In the genomic region with DNA sequence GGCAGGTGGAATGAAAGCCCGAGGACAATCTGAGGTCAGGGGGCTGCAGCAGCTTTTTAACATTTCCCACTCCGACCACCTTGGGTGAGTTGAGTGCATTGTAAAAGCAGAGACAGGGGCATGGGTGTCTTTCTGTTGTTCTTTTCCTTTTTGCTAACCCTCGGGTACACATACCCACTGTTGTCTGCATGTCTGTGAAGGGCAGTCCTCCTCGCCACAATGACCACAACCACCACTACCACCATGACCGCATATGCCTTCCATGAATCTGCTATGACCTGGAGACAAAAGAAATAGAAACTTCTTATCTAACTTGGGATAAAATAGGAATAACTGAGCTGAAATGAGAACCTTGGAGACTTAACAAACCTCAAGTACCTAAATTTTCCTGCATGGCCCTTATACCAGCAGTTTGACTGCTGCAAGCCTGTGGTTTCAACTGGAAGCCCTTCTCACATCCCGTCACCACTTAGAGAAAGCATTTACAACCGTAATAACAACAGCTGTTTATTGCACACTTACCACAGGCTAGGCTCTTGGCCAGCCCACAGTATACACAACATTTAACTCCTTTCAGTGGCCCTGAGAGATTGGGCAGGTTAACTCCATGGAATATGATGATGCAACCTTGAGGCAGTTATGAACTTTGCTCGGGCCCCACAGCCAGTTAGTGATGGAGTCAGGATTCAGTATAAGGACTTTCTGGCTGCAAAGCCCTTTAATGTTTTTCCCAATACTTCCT, we compare ENCODE assay signal across 15 cellular contexts.
DNase-seq lines count a peak whose midpoint lies in the region; ATAC-seq lines count a peak whose summit lies in the region.
"Had no signal": no experiment of that assay in that cellular context is flagged by ENCODE, and none has a peak within 500 bp of the region (broad histone marks: within the 10 kb centered on the region; RNA-seq: fewer than 3 reads in every experiment).

No MANE protein-coding gene starts in this region.

- H3K4me3 Mint-ChIP-seq in T-helper 17 cell (no peak overlapping the region), immature natural killer cell (peak overlapping the region; percentile 9 to 58 (median 47))
- H3K4me3 Mint-ChIP-seq: activated B cell treated with CpG ODN at 0.5 μM for 24 hours; stimulated activated naive CD8-positive, alpha-beta T cell treated with anti-CD3 and anti-CD28 coated beads, Interleukin-15, amount 100 ng/mL, for 72 hours had no signal

- H3K9me3 ChIP-seq in T-helper 17 cell (ENCODE audit: control insufficient read depth, low read length, poor library complexity, severe bottlenecking) = no peaks in the 10 kb centered on the region

- peaks cover 4% of the 10 kb centered on the region for H3K27me3 Mint-ChIP-seq in T-helper 17 cell
- H3K27me3 Mint-ChIP-seq in immature natural killer cell (ENCODE audit: low read depth in 3 of 3) = peaks cover 6 to 19% (median 9%) of the 10 kb centered on the region in 3 donors
- H3K27me3 Mint-ChIP-seq: stimulated activated naive CD8-positive, alpha-beta T cell treated with anti-CD3 and anti-CD28 coated beads, Interleukin-15, amount 100 ng/mL, for 72 hours had no signal

- H3K9me3 Mint-ChIP-seq in immature natural killer cell = peaks cover 0 to 1% (median 0%) of the 10 kb centered on the region in 6 donors
- H3K9me3 Mint-ChIP-seq: activated B cell treated with CpG ODN at 0.5 μM for 24 hours; stimulated activated naive CD8-positive, alpha-beta T cell treated with anti-CD3 and anti-CD28 coated beads, Interleukin-15, amount 100 ng/mL, for 72 hours had no signal

- peak; percentile 18 for DNase-seq in A172 (ENCODE audit: low spot score)
- DNase-seq in H4 (ENCODE audit: low spot score) = peak; percentile 93
- DNase-seq in T-helper 17 cell = no peak
- peak; percentile 32 to 53 (median 43) for DNase-seq in immature natural killer cell
- no peak for DNase-seq in KG1 (lab: John Stamatoyannopoulos, UW)
- no peak for DNase-seq in GDM1 (lab: John Stamatoyannopoulos, UW)
- DNase-seq: activated B cell treated with CpG ODN at 0.5 μM for 24 hours; Calu3; hypothalamus; NCI-H2171; NCI-H82; stimulated activated CD4-positive, alpha-beta T cell treated with anti-CD3 and anti-CD28 coated beads, Interleukin-12 subunit alpha, Interleukin-12 subunit beta, amount 100 ng/mL, for 4 hours; stimulated activated naive CD8-positive, alpha-beta T cell treated with anti-CD3 and anti-CD28 coated beads, Interleukin-15, amount 100 ng/mL, for 72 hours had no signal

- H3K36me3 Mint-ChIP-seq in T-helper 17 cell (ENCODE audit: low read depth) (peaks cover 2% of the 10 kb centered on the region), immature natural killer cell (no peaks in the 10 kb centered on the region)

- ATAC-seq in T-helper 17 cell = no peak
- no peak for ATAC-seq in HG03457 (IDR thresholded peaks at IDR 0.05; ENCODE audit: unreplicated experiment)
- ATAC-seq in GM21360 (IDR thresholded peaks at IDR 0.05; ENCODE audit: unreplicated experiment) = no peak
- ATAC-seq: stimulated activated naive CD8-positive, alpha-beta T cell treated with anti-CD3 and anti-CD28 coated beads, Interleukin-15, amount 100 ng/mL, for 72 hours had no signal

- peaks cover 7% of the 10 kb centered on the region for H3K4me1 Mint-ChIP-seq in T-helper 17 cell
- H3K4me1 Mint-ChIP-seq in immature natural killer cell = peaks cover 18 to 19% of the 10 kb centered on the region in 2 donors
- H3K4me1 Mint-ChIP-seq: activated B cell treated with CpG ODN at 0.5 μM for 24 hours had no signal

- H3K27ac Mint-ChIP-seq in T-helper 17 cell (peak overlapping the region; percentile 47), immature natural killer cell (peak overlapping the region in 3 of 6 donors; percentile 11 to 63 (median 19))
- H3K27ac Mint-ChIP-seq: activated B cell treated with CpG ODN at 0.5 μM for 24 hours; stimulated activated naive CD8-positive, alpha-beta T cell treated with anti-CD3 and anti-CD28 coated beads, Interleukin-15, amount 100 ng/mL, for 72 hours had no signal

Comparison
In these comparisons a context has a peak if more than half of its experiments do, and no peak if none do; other contexts are left out.
1. DNase-seq: peak in A172 (single experiment), H4 (single experiment) and immature natural killer cell (3 of 3); none in T-helper 17 cell (0 of 3), KG1 (single experiment) and GDM1 (single experiment).